In genomic region chr9:107288701-107289100, GRCh38 we compare ENCODE assay signal across 1 cellular context.
TF ChIP-seq lines count a peak whose summit lies in the region.

No MANE protein-coding gene starts in this region.

TF ChIP-seq in K562, 482 proteins besides CTCF, POLR2A, EP300 and RAD21:
- TF ChIP-seq ARID1B (IDR thresholded peaks at IDR 0.05) = peak; percentile 60
- TF ChIP-seq CXXC5 (CRISPR knock-in tag; IDR thresholded peaks at IDR 0.05) = no peak
- TF ChIP-seq HMG20B (CRISPR knock-in tag; IDR thresholded peaks at IDR 0.05) = no peak
- no peak for TF ChIP-seq SREBF1 (IDR thresholded peaks at IDR 0.05; ENCODE audit: borderline replicate concordance, low read depth, low read length)
- no peak for TF ChIP-seq KLF1 (tag; IDR thresholded peaks at IDR 0.05)
- TF ChIP-seq CEBPB (tag; IDR thresholded peaks at IDR 0.05) = peak; percentile 44; the same call in 1 of the 2 replicates
- peak; percentile 81 for TF ChIP-seq PCBP2 (IDR thresholded peaks at IDR 0.05; ENCODE audit: low read depth, low read length, poor library complexity, severe bottlenecking)
- peak; percentile 59; the same call in 1 of the 2 replicates for TF ChIP-seq SMARCA4 (IDR thresholded peaks at IDR 0.05)
- TF ChIP-seq HNRNPK (IDR thresholded peaks at IDR 0.05; ENCODE audit: low read depth, low read length, poor library complexity, severe bottlenecking) = peak; percentile 71
- no peak for TF ChIP-seq ZNF717 (CRISPR knock-in tag; IDR thresholded peaks at IDR 0.05)
- TF ChIP-seq RFX1 (IDR thresholded peaks at IDR 0.05) = 0 out of 2 replicates have a peak, but pooled peaks have one; percentile 22
- peak; percentile 37 for TF ChIP-seq PCBP1 (IDR thresholded peaks at IDR 0.05; ENCODE audit: low read depth, low read length, poor library complexity, severe bottlenecking)
- peak; percentile 33; the same call in 1 of the 2 replicates for TF ChIP-seq ZNF384 (IDR thresholded peaks at IDR 0.05; ENCODE audit: low read depth, low read length)
- peak; percentile 70 for TF ChIP-seq DPF2 (IDR thresholded peaks at IDR 0.05)
- TF ChIP-seq ZBTB40 (IDR thresholded peaks at IDR 0.05) = no peak
- TF ChIP-seq ZBTB40 (CRISPR knock-in tag; IDR thresholded peaks at IDR 0.05) = no peak
- peak; percentile 91 for TF ChIP-seq HMBOX1 (IDR thresholded peaks at IDR 0.05)
- no peak for TF ChIP-seq ZNF830 (CRISPR knock-in tag; IDR thresholded peaks at IDR 0.05)
- no peak for TF ChIP-seq PRPF4 (IDR thresholded peaks at IDR 0.05; ENCODE audit: insufficient read depth, low read depth, low read length, poor library complexity, severe bottlenecking)
- no peak for TF ChIP-seq MTA1 (IDR thresholded peaks at IDR 0.05; ENCODE audit: borderline replicate concordance)
- TF ChIP-seq SMAD1 (IDR thresholded peaks at IDR 0.05; ENCODE audit: low read depth, low read length, partially characterized antibody) = no peak
- no peak for TF ChIP-seq BRD4 (IDR thresholded peaks at IDR 0.05)
- TF ChIP-seq TEAD4 (IDR thresholded peaks at IDR 0.05; ENCODE audit: low read length) = peak; percentile 42; the same call in 1 of the 2 replicates
- no peak for TF ChIP-seq TEAD4 (CRISPR knock-in tag; IDR thresholded peaks at IDR 0.05; ENCODE audit: borderline replicate concordance)
